10 cellular contexts compared by ENCODE assay signal in the genomic region with DNA sequence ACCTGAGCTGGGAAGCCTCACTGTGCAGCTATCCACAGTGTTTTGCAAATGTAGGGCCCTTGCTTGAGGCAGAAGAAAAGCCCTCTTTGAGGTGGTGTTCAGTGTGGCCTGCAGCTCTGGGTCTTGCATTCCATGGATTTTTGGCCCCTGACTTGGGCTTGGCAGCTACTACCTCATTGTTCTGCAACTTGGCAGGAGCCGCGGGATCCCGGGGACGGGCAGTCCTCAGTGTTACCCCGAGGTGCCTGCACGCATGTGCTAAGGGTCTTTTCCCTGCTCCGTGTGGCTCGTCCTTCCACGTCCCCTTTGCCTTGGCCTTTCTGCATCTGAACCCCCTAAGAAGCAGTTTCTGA. TPM values are rescaled to one million over a fixed set of nuclear protein-coding genes. Genes with fewer than 3 reads are reported as not detected.
DNase-seq lines count a peak whose midpoint lies in the region; ATAC-seq and TF ChIP-seq lines count a peak whose summit lies in the region.
"Had no signal": no experiment of that assay in that cellular context is flagged by ENCODE, and none has a peak within 500 bp of the region (broad histone marks: within the 10 kb centered on the region; RNA-seq: fewer than 3 reads in every experiment).

No MANE protein-coding gene starts in this region.

- peaks cover 41 to 87% of the 10 kb centered on the region in 2 experiments for H3K4me1 ChIP-seq in HCT116 (ENCODE audit: control insufficient read depth in 1 of 2, insufficient read depth in 2 of 2, low read length in 2 of 2)
- H3K4me1 ChIP-seq in mammary epithelial cell (ENCODE audit: insufficient read depth, low read length), result peaks cover 73% of the 10 kb centered on the region

- TF ChIP-seq POLR2A in HCT116 (IDR thresholded peaks at IDR 0.05; ENCODE audit: borderline replicate concordance, extremely low read depth, insufficient read depth, insufficient read length), result no peak

- no peaks in the 10 kb centered on the region for H3K9me3 ChIP-seq in HCT116 (ENCODE audit: control insufficient read depth in 1 of 2, insufficient read depth in 1 of 2, low read depth in 1 of 2, low read length in 2 of 2)
- H3K9me3 ChIP-seq in mammary epithelial cell (replicated peaks; ENCODE audit: insufficient read depth, low read length), result no peaks in the 10 kb centered on the region

- H3K27me3 Mint-ChIP-seq in stimulated activated memory B cell treated with anti-CD40 and anti-IgM and Interleukin-4, amounts not matched to agents 10 μg/mL and 1 μg/mL and 100 μg/mL, for 72 hours, result no peaks in the 10 kb centered on the region
- peaks cover 3% of the 10 kb centered on the region for H3K27me3 Mint-ChIP-seq in nephron progenitor cell (ENCODE audit: low read depth, poor library complexity)

- H2AFZ ChIP-seq in HCT116 (ENCODE audit: low read depth, low read length, poor library complexity, severe bottlenecking) (no peak overlapping the region), mammary epithelial cell (ENCODE audit: low read depth, low read length) (no peak overlapping the region)

- dilution Hi-C loops in mammary epithelial cell (cut with HindIII; ENCODE audit: low sequenced_read_pairs), result no loop called here

- peak overlapping the region; percentile 85 for H3K27ac Mint-ChIP-seq in stimulated activated memory B cell treated with anti-CD40 and anti-IgM and Interleukin-4, amounts not matched to agents 10 μg/mL and 1 μg/mL and 100 μg/mL, for 72 hours
- no peak overlapping the region for H3K27ac Mint-ChIP-seq in nephron progenitor cell
- H3K27ac Mint-ChIP-seq: activated naive CD4-positive, alpha-beta T cell treated with anti-CD3 and anti-CD28 coated beads for 36 hours had no signal

- H3K9me3 Mint-ChIP-seq in stimulated activated memory B cell treated with anti-CD40 and anti-IgM and Interleukin-4, amounts not matched to agents 10 μg/mL and 1 μg/mL and 100 μg/mL, for 72 hours, result no peaks in the 10 kb centered on the region
- no peaks in the 10 kb centered on the region for H3K9me3 Mint-ChIP-seq in nephron progenitor cell
- H3K9me3 Mint-ChIP-seq: activated naive CD4-positive, alpha-beta T cell treated with anti-CD3 and anti-CD28 coated beads for 36 hours had no signal

- H3K36me3 ChIP-seq in HCT116 (ENCODE audit: control insufficient read depth in 1 of 2, insufficient read depth in 2 of 2, low read length in 2 of 2), result 0 out of 4 replicates have a peak, but pooled peaks cover 0 to 4% of the 10 kb centered on the region in 2 experiments
- no peaks in the 10 kb centered on the region for H3K36me3 ChIP-seq in mammary epithelial cell (ENCODE audit: insufficient read depth, low read length)

- ATAC-seq in HCT116 (peak; percentile 85), HG03520 (IDR thresholded peaks at IDR 0.05; ENCODE audit: unreplicated experiment) (no peak), GM18873 (IDR thresholded peaks at IDR 0.05; ENCODE audit: low FRiP score, unreplicated experiment) (no peak)
- ATAC-seq in stimulated activated memory B cell treated with anti-CD40 and anti-IgM and Interleukin-4, amounts not matched to agents 10 μg/mL and 1 μg/mL and 100 μg/mL, for 72 hours, result no peak

- no peak overlapping the region for H3K4me3 Mint-ChIP-seq in stimulated activated memory B cell treated with anti-CD40 and anti-IgM and Interleukin-4, amounts not matched to agents 10 μg/mL and 1 μg/mL and 100 μg/mL, for 72 hours
- H3K4me3 Mint-ChIP-seq in nephron progenitor cell, result no peak overlapping the region
- H3K4me3 Mint-ChIP-seq: activated naive CD4-positive, alpha-beta T cell treated with anti-CD3 and anti-CD28 coated beads for 36 hours had no signal

- TF ChIP-seq RAD21 in HCT116 (IDR thresholded peaks at IDR 0.05; ENCODE audit: low read depth), result no peak

- POLR2A ChIA-PET in HCT116 (lab: Charles Lee), result interaction anchor here (0.8 to 0.9 kb wide), 2 partner anchors 9 to 12 kb away, joined by 3 read pairs; no protein-coding TSS in a partner anchor

- no peaks in the 10 kb centered on the region for H4K20me1 ChIP-seq in HCT116 (ENCODE audit: insufficient read depth)
- H4K20me1 ChIP-seq in mammary epithelial cell (ENCODE audit: insufficient read depth, low read length), result no peaks in the 10 kb centered on the region

- no peak for TF ChIP-seq CTCF in HCT116 (IDR thresholded peaks at IDR 0.05 in 2 of 3, conservative IDR thresholded peaks at IDR 0.05 in 1 of 3; ENCODE audit: borderline replicate concordance in 1 of 3, insufficient read depth in 1 of 3, low read depth in 2 of 3, low read length in 2 of 3)
- no peak for TF ChIP-seq CTCF in mammary epithelial cell (conservative IDR thresholded peaks at IDR 0.05 in 1 of 2, IDR thresholded peaks at IDR 0.05 in 1 of 2; ENCODE audit: extremely low read depth in 1 of 2, insufficient read depth in 1 of 2, low read depth in 1 of 2, low read length in 2 of 2)
- TF ChIP-seq CTCF in nephron progenitor cell (IDR thresholded peaks at IDR 0.05), result no peak

- RAD21 ChIA-PET in HCT116 (lab: Charles Lee; ENCODE audit: low non-redundant PET in 1 of 2, low total read pairs in 2 of 2, uncharacterized antibody in 2 of 2, unreplicated experiment in 2 of 2), result no interaction called here

- peak overlapping the region; percentile 83 for H3K4me2 ChIP-seq in HCT116 (ENCODE audit: low read length)
- peak overlapping the region; percentile 56 for H3K4me2 ChIP-seq in mammary epithelial cell (ENCODE audit: insufficient read depth, low read depth, low read length)
- H3K4me2 ChIP-seq: smooth muscle cell had no signal

- in situ Hi-C loops in mammary epithelial cell (cut with MboI; ENCODE audit: low sequenced_read_pairs in 2 of 2), result no loop called here

- H3K27ac ChIP-seq in HCT116 (ENCODE audit: low read depth, low read length) (peak overlapping the region; percentile 55; the same call in 1 of the 2 replicates), mammary epithelial cell (ENCODE audit: insufficient read depth, low read depth, low read length) (no peak overlapping the region)

- peaks cover 46% of the 10 kb centered on the region for H3K36me3 Mint-ChIP-seq in stimulated activated memory B cell treated with anti-CD40 and anti-IgM and Interleukin-4, amounts not matched to agents 10 μg/mL and 1 μg/mL and 100 μg/mL, for 72 hours
- H3K36me3 Mint-ChIP-seq in nephron progenitor cell (ENCODE audit: low read depth), result no peaks in the 10 kb centered on the region

- BruUV-seq in HCT116 (replicated peaks; lab: Mats Ljungman, UMichigan) (no TSS peak), mammary epithelial cell (replicated peaks; lab: Mats Ljungman, UMichigan) (no TSS peak)

- H3K9me2 ChIP-seq in HCT116 (ENCODE audit: insufficient read depth), result no peaks in the 10 kb centered on the region

- DNase-seq in HCT116 (ENCODE audit: low read depth, low spot score), result peak; percentile 72
- DNase-seq in mammary epithelial cell, result peak; percentile 84
- DNase-seq in iPS-NIHi7 (ENCODE audit: extremely low spot score), result peak; percentile 74
- DNase-seq in nephron progenitor cell, result no peak
- DNase-seq in stimulated activated CD4-positive, alpha-beta T cell treated with anti-CD3 and anti-CD28 coated beads, Interleukin-2, amount 100 ng/mL, for 48 hours, result no peak
- DNase-seq: activated naive CD4-positive, alpha-beta T cell treated with anti-CD3 and anti-CD28 coated beads for 36 hours had no signal

- CTCF ChIA-PET in HCT116 (lab: Charles Lee), result no interaction called here
- CTCF ChIA-PET in mammary epithelial cell (lab: Charles Lee; ENCODE audit: low non-redundant PET), result no interaction called here

- peaks cover 96% of the 10 kb centered on the region for H3K4me1 Mint-ChIP-seq in stimulated activated memory B cell treated with anti-CD40 and anti-IgM and Interleukin-4, amounts not matched to agents 10 μg/mL and 1 μg/mL and 100 μg/mL, for 72 hours
- peaks cover 33% of the 10 kb centered on the region for H3K4me1 Mint-ChIP-seq in nephron progenitor cell

- no peaks in the 10 kb centered on the region for H3K27me3 ChIP-seq in HCT116 (ENCODE audit: insufficient read depth, low read length)
- H3K27me3 ChIP-seq in mammary epithelial cell (ENCODE audit: insufficient read depth, low read length), result no peaks in the 10 kb centered on the region

- 5% methylated on average over 9 of the region's 9 CpGs for WGBS in mammary epithelial cell (ENCODE audit: low coverage, missing lambda C conversion rate)

- H3K4me3 ChIP-seq in HCT116 (replicated peaks in 1 of 2; ENCODE audit: low read depth in 1 of 2, low read length in 2 of 2), result peak overlapping the region in 1 of 2 experiments; percentile 29; a peak in 3 of 4 replicates
- no peak overlapping the region for H3K4me3 ChIP-seq in mammary epithelial cell (replicated peaks in 1 of 3; ENCODE audit: insufficient read depth in 1 of 3, low read depth in 2 of 3, low read length in 3 of 3)
- H3K4me3 ChIP-seq: smooth muscle cell had no signal

- peak overlapping the region; percentile 57 for H3K9ac ChIP-seq in HCT116 (ENCODE audit: low read length)
- no peak overlapping the region for H3K9ac ChIP-seq in mammary epithelial cell (ENCODE audit: insufficient read depth, low read length)

- intact Hi-C loops in HCT116 (cut with micrococcal nuclease) (no loop called here), mammary epithelial cell (cut with micrococcal nuclease) (loop anchor here (1.0 kb wide), 1 partner anchor 38 kb away; no protein-coding TSS in a partner anchor)

- H3K79me2 ChIP-seq in HCT116 (ENCODE audit: insufficient read depth, low read length) (peaks cover 11% of the 10 kb centered on the region; the same call in 1 of the 2 replicates), mammary epithelial cell (ENCODE audit: insufficient read depth, low read length) (peaks cover 99% of the 10 kb centered on the region)

TF ChIP-seq in HCT116, 20 proteins besides CTCF, POLR2A, EP300 and RAD21:
- peak; percentile 42; the same call in 1 of the 2 replicates for TF ChIP-seq POLR2AphosphoS5 (IDR thresholded peaks at IDR 0.05; ENCODE audit: low read depth, low read length)
- TF ChIP-seq, protein P1, sequence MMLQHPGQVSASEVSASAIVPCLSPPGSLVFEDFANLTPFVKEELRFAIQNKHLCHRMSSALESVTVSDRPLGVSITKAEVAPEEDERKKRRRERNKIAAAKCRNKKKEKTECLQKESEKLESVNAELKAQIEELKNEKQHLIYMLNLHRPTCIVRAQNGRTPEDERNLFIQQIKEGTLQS (IDR thresholded peaks at IDR 0.05), result no peak
- TF ChIP-seq YY1 (IDR thresholded peaks at IDR 0.05; ENCODE audit: extremely low read depth, insufficient replicate concordance, low read depth, low read length), result no peak

RNA-seq across cellular contexts. Expression of a gene that starts 39.8 kb away (rescaled TPM):
- total RNA-seq in HCT116 (2021; ENCODE audit: unreplicated experiment) (40.8 TPM), mammary epithelial cell (10 to 100 TPM; 41.3 to 41.7 TPM)
- 55.8 and 65.2 TPM in 2 replicates for polyA plus RNA-seq in HCT116 (2012)
- 50.6 TPM for polyA plus RNA-seq in mammary epithelial cell
- 68.8 TPM for polyA minus RNA-seq in mammary epithelial cell

Comparison
In these comparisons a context has a peak if more than half of its experiments do, and no peak if none do; other contexts are left out.
1. DNase-seq: peak in HCT116 (single experiment), mammary epithelial cell (single experiment) and iPS-NIHi7 (single experiment); none in nephron progenitor cell (single experiment) and stimulated activated CD4-positive, alpha-beta T cell treated with anti-CD3 and anti-CD28 coated beads, Interleukin-2, amount 100 ng/mL, for 48 hours (0 of 2).